ENCODE assay signal across 26 cellular contexts in genomic region chr2:221385716-221386115, GRCh38.
"Had no signal": no experiment of that assay in that cellular context is flagged by ENCODE, and none has a peak within 500 bp of the region (broad histone marks: within the 10 kb centered on the region; RNA-seq: fewer than 3 reads in every experiment).

No MANE protein-coding gene starts in this region.

- FAIRE-seq: keratinocyte had no signal

- DNase-seq: hippocampal formation; kidney glomerular epithelial cell; left colon; left lung; midbrain; mucosa of descending colon; naive thymus-derived CD4-positive, alpha-beta T cell; ovary; retina; right cardiac atrium; stimulated activated CD4-positive, alpha-beta T cell treated with anti-CD3 and anti-CD28 coated beads, Interleukin-12 subunit alpha, Interleukin-12 subunit beta, amount 100 ng/mL, for 4 hours; stimulated activated CD4-positive, alpha-beta T cell treated with anti-CD3 and anti-CD28 coated beads, Interleukin-15, amount 100 ng/mL, for 24 hours; stimulated activated CD4-positive, alpha-beta T cell treated with anti-CD3 and anti-CD28 coated beads, Interleukin-2, amount 100 ng/mL, for 24 hours; stimulated activated CD4-positive, alpha-beta T cell treated with anti-CD3 and anti-CD28 coated beads, Interleukin-4, amount 100 ng/mL, for 1 hour; stimulated activated naive B cell treated with anti-CD40 and anti-IgM and Interleukin-4, amounts not matched to agents 10 μg/mL and 1 μg/mL and 100 μg/mL, for 72 hours; stimulated activated naive CD8-positive, alpha-beta T cell treated with anti-CD3 and anti-CD28 coated beads, Interleukin-15, Interleukin-2, amounts not matched to agents 100 U/mL and 50 U/mL, for 24 hours; stomach; testis; thyroid gland; transverse colon; upper lobe of left lung had no signal

- H3K36me3 ChIP-seq: left lung, ovary, stomach, thyroid gland, transverse colon, upper lobe of left lung had no signal

- H3K27me3 ChIP-seq: left lung, ovary, stomach, testis, thyroid gland, transverse colon, upper lobe of left lung had no signal

- H3K4me3 ChIP-seq: left lung, lung, mucosa of descending colon, ovary, skin epidermis, stomach, testis, thyroid gland, transverse colon, upper lobe of left lung had no signal

- H3K27ac ChIP-seq: left lung, ovary, skin epidermis, stomach, testis, thyroid gland, transverse colon, upper lobe of left lung had no signal

- ATAC-seq: left colon; left lung; mucosa of descending colon; naive thymus-derived CD4-positive, alpha-beta T cell; natural killer cell treated with Interleukin-12 subunit alpha and Interleukin-12 subunit beta and Interleukin-15 and Interleukin-18, amount 100 ng/mL, for 72 hours; right cardiac atrium; sciatic nerve; stimulated activated naive B cell treated with anti-CD40 and anti-IgM and Interleukin-4, amounts not matched to agents 10 μg/mL and 1 μg/mL and 100 μg/mL, for 72 hours; stimulated activated naive CD8-positive, alpha-beta T cell treated with anti-CD3 and anti-CD28 coated beads, Interleukin-15, Interleukin-2, amounts not matched to agents 100 U/mL and 50 U/mL, for 24 hours had no signal
